In the genomic region with DNA sequence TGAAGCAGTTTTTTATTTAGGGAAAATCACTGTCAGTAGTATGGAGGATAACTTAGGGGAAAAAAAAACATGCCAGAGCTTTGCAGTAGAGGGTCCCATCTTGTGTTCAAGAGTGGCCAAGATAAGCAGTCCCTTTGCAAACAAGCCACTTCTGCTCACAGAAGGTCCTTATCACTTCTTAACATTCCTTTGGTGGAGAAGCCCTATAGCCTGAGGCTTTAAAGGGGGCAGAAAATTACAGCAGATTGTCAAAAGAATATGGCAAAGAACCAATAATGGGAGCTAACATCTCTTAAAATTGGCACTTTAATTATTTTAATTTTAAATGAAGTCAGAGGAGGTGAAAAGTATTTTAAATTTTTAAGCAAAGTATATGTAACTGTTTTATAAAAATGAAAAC, we compare ENCODE assay signal across 5 cellular contexts. TPM values are rescaled to one million over a fixed set of nuclear protein-coding genes. Genes with fewer than 3 reads are reported as not detected.
"Had no signal": no experiment of that assay in that cellular context is flagged by ENCODE, and none has a peak within 500 bp of the region (broad histone marks: within the 10 kb centered on the region; RNA-seq: fewer than 3 reads in every experiment).

No MANE protein-coding gene starts in this region.

RNA-seq across cellular contexts. Expression of a gene that starts 20.4 kb away (rescaled TPM):
- total RNA-seq: OCI-LY7, PC-3, PC-9, RPMI7951, SJCRH30 had no signal
